In the genomic region with DNA sequence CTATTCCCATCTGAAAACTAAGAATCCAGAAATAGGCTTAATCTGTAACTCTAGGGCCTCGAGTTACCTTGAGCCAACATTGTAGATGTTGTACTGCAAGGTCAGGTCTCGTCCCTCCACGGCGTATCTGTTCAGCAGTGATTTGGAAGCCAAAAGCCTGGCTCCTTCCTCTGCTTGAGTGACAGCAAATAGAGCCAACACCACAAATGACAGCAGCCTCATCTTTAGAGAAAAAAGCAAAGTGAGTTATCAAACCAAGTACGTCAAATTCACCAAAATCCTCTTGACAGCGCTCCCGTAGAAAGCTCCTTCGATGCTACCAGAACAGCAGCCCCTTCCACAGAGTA, we compare ENCODE assay signal across 9 cellular contexts. TPM values are rescaled to one million over a fixed set of nuclear protein-coding genes. Genes with fewer than 3 reads are reported as not detected.
A peak's percentile ranks its signal among the peaks of the same experiment; 100 is the strongest.
DNase-seq lines count a peak whose midpoint lies in the region; ATAC-seq and TF ChIP-seq lines count a peak whose summit lies in the region.
"Had no signal": no experiment of that assay in that cellular context is flagged by ENCODE, and none has a peak within 500 bp of the region (broad histone marks: within the 10 kb centered on the region; RNA-seq: fewer than 3 reads in every experiment).

No MANE protein-coding gene starts in this region.

- H3K4me1 Mint-ChIP-seq in central memory CD8-positive, alpha-beta T cell: peaks cover 27% of the 10 kb centered on the region

- H3K4me3 ChIP-seq in AG04449 (ENCODE audit: low read depth, low read length): peak overlapping the region; percentile 92
- H3K4me3 ChIP-seq in HUES64 (ENCODE audit: low read length): peak overlapping the region; percentile 95
- peak overlapping the region; percentile 79 to 82 for H3K4me3 ChIP-seq in muscle layer of duodenum (ENCODE audit: low read depth in 1 of 2, low read length in 2 of 2)

- POLR2A ChIA-PET in AG04449 (lab: Yijun Ruan, JAX): no interaction called here

- 74% methylated on average over 8 of the region's 8 CpGs for WGBS in HUES64

- no peak for TF ChIP-seq CTCF in AG04449 (IDR thresholded peaks at IDR 0.05; ENCODE audit: insufficient read depth, low read length, missing control alignments)

- H3K4me3 Mint-ChIP-seq in central memory CD8-positive, alpha-beta T cell: peak overlapping the region; percentile 94

- H3K27ac ChIP-seq in HUES64 (ENCODE audit: low read depth, low read length) (no peak overlapping the region), muscle layer of duodenum (ENCODE audit: low read length) (peak overlapping the region; percentile 60)

- H3K36me3 ChIP-seq in HUES64 (ENCODE audit: insufficient read depth, low read length) (peaks cover 43% of the 10 kb centered on the region), muscle layer of duodenum (ENCODE audit: control insufficient read depth in 1 of 2, insufficient read depth in 2 of 2, low read length in 2 of 2) (peaks cover 8 to 21% of the 10 kb centered on the region in 2 donors)

- CTCF ChIA-PET in AG04449 (lab: Yijun Ruan, JAX): interaction anchor here (0.9 to 1.7 kb wide), 6 partner anchors 9 to 47 kb away, joined by 3 to 6 read pairs (median 4); no protein-coding TSS in a partner anchor

- H3K27me3 Mint-ChIP-seq in central memory CD8-positive, alpha-beta T cell: no peaks in the 10 kb centered on the region

- DNase-seq in AG04449 (ENCODE audit: low read depth, low spot score): no peak
- no peak for DNase-seq in central memory CD8-positive, alpha-beta T cell (ENCODE audit: low spot score in 2 of 2)
- no peak for DNase-seq in stimulated activated CD4-positive, alpha-beta T cell treated with anti-CD3 and anti-CD28 coated beads, Interleukin-2, amount 100 ng/mL, for 24 hours
- no peak for DNase-seq in NK-92 (lab: John Stamatoyannopoulos, UW; ENCODE audit: unreplicated experiment)
- DNase-seq in NCI-H1417 treated with DMSO at 0.1 percent for 48 hours (lab: John Stamatoyannopoulos, UW): no peak
- DNase-seq: NCI-H187 treated with DMSO at 0.1 percent for 48 hours had no signal

- no peaks in the 10 kb centered on the region for H3K9me3 ChIP-seq in HUES64 (ENCODE audit: insufficient read depth, low read depth, low read length)
- H3K9me3 ChIP-seq in muscle layer of duodenum (ENCODE audit: control insufficient read depth in 1 of 2, low read length in 2 of 2): no peaks in the 10 kb centered on the region

- H3K27ac Mint-ChIP-seq in central memory CD8-positive, alpha-beta T cell (ENCODE audit: low read depth): peak overlapping the region; percentile 90

- H3K9ac ChIP-seq in HUES64 (ENCODE audit: low read depth, low read length): peak overlapping the region; percentile 82

- H3K36me3 Mint-ChIP-seq in central memory CD8-positive, alpha-beta T cell (ENCODE audit: insufficient read depth): peaks cover 40% of the 10 kb centered on the region

- H3K9me3 Mint-ChIP-seq in central memory CD8-positive, alpha-beta T cell: no peaks in the 10 kb centered on the region

- peaks cover 8% of the 10 kb centered on the region; the same call in 1 of the 2 replicates for H3K4me1 ChIP-seq in HUES64 (ENCODE audit: insufficient read depth, low read length)
- peaks cover 8 to 14% of the 10 kb centered on the region in 2 donors for H3K4me1 ChIP-seq in muscle layer of duodenum (ENCODE audit: control insufficient read depth in 1 of 2, insufficient read depth in 2 of 2, low read length in 2 of 2)

- ATAC-seq in central memory CD8-positive, alpha-beta T cell (replicated peaks; ENCODE audit: extremely low read depth, poor library complexity, severe bottlenecking): no peak
- no peak for ATAC-seq in GM21360 (IDR thresholded peaks at IDR 0.05; ENCODE audit: unreplicated experiment)

- H3K27me3 ChIP-seq in HUES64 (ENCODE audit: insufficient read depth, low read length): peaks cover 10% of the 10 kb centered on the region; the same call in 1 of the 2 replicates
- H3K27me3 ChIP-seq in muscle layer of duodenum (ENCODE audit: low read depth, low read length): no peaks in the 10 kb centered on the region

RNA-seq across cellular contexts. Expression of gene SSR2, which starts 0.8 kb away (rescaled TPM):
- 191 TPM for polyA plus RNA-seq in HUES64 (2013, experiment 1 of 2)
- 190 TPM for polyA plus RNA-seq in HUES64 (2013, experiment 2 of 2)

RNA-seq across cellular contexts. Expression of gene UBQLN4, which starts 33.7 kb away (rescaled TPM):
- polyA plus RNA-seq in HUES64 (2013, experiment 1 of 2): 41.6 TPM
- polyA plus RNA-seq in HUES64 (2013, experiment 2 of 2): 41.3 TPM

RNA-seq across cellular contexts. Expression of gene LAMTOR2, which starts 34.7 kb away (rescaled TPM):
- polyA plus RNA-seq in HUES64 (2013, experiment 1 of 2): 66.4 TPM
- 72.2 TPM for polyA plus RNA-seq in HUES64 (2013, experiment 2 of 2)

RNA-seq across cellular contexts. Expression of gene RAB25, which starts 41.0 kb away (rescaled TPM):
- polyA plus RNA-seq in HUES64 (2013, experiment 1 of 2): 17.1 TPM
- polyA plus RNA-seq in HUES64 (2013, experiment 2 of 2): 21.3 TPM

RNA-seq across cellular contexts. Expression of gene ARHGEF2, which starts 41.6 kb away (rescaled TPM):
- 43.1 TPM for polyA plus RNA-seq in HUES64 (2013, experiment 1 of 2)
- 43.6 TPM for polyA plus RNA-seq in HUES64 (2013, experiment 2 of 2)
